In genomic region chrX:33987458-33987857, GRCh38 we compare ENCODE assay signal across 7 cellular contexts.
"Had no signal": no experiment of that assay in that cellular context is flagged by ENCODE, and none has a peak within 500 bp of the region (broad histone marks: within the 10 kb centered on the region; RNA-seq: fewer than 3 reads in every experiment).

No MANE protein-coding gene starts in this region.

- H3K9me3 ChIP-seq: HAP-1 had no signal

- H3K4me1 ChIP-seq: HAP-1 had no signal

- ATAC-seq: GM23338, HCT116 had no signal

- H3K27ac ChIP-seq: KMS-11 had no signal

- DNase-seq: H7, HFFc6, KBM-7 had no signal

- H3K4me3 ChIP-seq: GM23338, HAP-1 had no signal

- H3K36me3 ChIP-seq: HAP-1 had no signal
